Comparison of ENCODE assay signal across 1 cellular context in the genomic region with DNA sequence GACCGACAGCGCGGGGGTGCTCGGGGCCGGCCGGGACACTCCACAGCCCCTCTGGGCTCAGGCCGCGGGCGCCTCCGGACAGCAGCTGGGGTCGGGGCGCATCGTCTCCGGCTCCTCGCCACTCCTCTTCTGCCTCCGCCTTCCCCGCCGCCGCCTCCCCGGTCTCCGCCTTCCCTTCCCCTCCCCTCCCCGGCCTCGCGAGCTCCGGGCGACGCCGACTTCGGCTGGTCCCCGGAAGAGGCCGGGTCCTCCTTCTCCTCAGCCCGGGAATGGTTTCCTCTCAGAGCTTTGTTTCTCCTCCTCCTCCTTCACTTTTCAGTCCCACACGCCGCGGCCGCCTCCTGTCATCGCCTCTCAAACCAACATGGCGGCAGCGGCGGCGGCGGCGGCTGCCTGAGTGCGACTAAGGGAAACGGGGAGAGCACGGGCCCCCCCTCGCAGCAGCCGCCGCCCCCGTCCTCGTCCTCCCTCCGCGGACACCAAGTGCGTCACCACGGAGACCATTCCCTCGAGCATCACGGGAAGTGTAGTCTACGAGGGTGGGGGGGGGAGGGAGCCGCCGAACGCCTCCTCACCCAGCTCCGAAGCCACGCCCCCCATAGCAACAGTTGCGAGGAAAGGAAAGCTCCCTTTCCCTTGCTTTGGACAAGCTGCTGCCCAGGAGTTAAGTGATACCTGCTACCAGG.
A peak's percentile ranks its signal among the peaks of the same experiment; 100 is the strongest.
TF ChIP-seq lines count a peak whose summit lies in the region.

A gene with protein sequence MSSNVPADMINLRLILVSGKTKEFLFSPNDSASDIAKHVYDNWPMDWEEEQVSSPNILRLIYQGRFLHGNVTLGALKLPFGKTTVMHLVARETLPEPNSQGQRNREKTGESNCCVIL (minus strand): TSS at position 405 of the 686 bp plus-strand sequence. CDS start 1,079 bp downstream, outside the sequence.

TF ChIP-seq in HepG2, 621 proteins besides CTCF, POLR2A, EP300 and RAD21 (continued from another document):
- TF ChIP-seq, protein P1, sequence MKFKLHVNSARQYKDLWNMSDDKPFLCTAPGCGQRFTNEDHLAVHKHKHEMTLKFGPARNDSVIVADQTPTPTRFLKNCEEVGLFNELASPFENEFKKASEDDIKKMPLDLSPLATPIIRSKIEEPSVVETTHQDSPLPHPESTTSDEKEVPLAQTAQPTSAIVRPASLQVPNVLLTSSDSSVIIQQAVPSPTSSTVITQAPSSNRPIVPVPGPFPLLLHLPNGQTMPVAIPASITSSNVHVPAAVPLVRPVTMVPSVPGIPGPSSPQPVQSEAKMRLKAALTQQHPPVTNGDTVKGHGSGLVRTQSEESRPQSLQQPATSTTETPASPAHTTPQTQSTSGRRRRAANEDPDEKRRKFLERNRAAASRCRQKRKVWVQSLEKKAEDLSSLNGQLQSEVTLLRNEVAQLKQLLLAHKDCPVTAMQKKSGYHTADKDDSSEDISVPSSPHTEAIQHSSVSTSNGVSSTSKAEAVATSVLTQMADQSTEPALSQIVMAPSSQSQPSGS (CRISPR knock-in tag; IDR thresholded peaks at IDR 0.05): no peak
- TF ChIP-seq, protein P2, sequence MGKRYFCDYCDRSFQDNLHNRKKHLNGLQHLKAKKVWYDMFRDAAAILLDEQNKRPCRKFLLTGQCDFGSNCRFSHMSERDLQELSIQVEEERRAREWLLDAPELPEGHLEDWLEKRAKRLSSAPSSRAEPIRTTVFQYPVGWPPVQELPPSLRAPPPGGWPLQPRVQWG (CRISPR knock-in tag; IDR thresholded peaks at IDR 0.05; ENCODE audit: borderline replicate concordance, low read depth): no peak
- peak; percentile 67; the same call in 1 of the 2 replicates for TF ChIP-seq ELF1 (CRISPR knock-in tag; IDR thresholded peaks at IDR 0.05)
- TF ChIP-seq SNAI1 (CRISPR knock-in tag; IDR thresholded peaks at IDR 0.05; ENCODE audit: borderline replicate concordance): 0 out of 2 replicates have a peak, but pooled peaks have one; percentile 50
- TF ChIP-seq, protein P3, sequence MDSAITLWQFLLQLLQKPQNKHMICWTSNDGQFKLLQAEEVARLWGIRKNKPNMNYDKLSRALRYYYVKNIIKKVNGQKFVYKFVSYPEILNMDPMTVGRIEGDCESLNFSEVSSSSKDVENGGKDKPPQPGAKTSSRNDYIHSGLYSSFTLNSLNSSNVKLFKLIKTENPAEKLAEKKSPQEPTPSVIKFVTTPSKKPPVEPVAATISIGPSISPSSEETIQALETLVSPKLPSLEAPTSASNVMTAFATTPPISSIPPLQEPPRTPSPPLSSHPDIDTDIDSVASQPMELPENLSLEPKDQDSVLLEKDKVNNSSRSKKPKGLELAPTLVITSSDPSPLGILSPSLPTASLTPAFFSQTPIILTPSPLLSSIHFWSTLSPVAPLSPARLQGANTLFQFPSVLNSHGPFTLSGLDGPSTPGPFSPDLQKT (CRISPR knock-in tag; IDR thresholded peaks at IDR 0.05; ENCODE audit: borderline replicate concordance): no peak
- TF ChIP-seq PHF20 (CRISPR knock-in tag; IDR thresholded peaks at IDR 0.05): peak; percentile 59; the same call in 1 of the 2 replicates
- TF ChIP-seq ZNF44 (CRISPR knock-in tag; IDR thresholded peaks at IDR 0.05): no peak
- TF ChIP-seq, protein P4, sequence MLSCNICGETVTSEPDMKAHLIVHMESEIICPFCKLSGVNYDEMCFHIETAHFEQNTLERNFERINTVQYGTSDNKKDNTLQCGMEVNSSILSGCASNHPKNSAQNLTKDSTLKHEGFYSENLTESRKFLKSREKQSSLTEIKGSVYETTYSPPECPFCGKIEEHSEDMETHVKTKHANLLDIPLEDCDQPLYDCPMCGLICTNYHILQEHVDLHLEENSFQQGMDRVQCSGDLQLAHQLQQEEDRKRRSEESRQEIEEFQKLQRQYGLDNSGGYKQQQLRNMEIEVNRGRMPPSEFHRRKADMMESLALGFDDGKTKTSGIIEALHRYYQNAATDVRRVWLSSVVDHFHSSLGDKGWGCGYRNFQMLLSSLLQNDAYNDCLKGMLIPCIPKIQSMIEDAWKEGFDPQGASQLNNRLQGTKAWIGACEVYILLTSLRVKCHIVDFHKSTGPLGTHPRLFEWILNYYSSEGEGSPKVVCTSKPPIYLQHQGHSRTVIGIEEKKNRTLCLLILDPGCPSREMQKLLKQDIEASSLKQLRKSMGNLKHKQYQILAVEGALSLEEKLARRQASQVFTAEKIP (CRISPR knock-in tag; IDR thresholded peaks at IDR 0.05; ENCODE audit: borderline replicate concordance): no peak
- TF ChIP-seq ZSCAN20 (CRISPR knock-in tag; IDR thresholded peaks at IDR 0.05; ENCODE audit: borderline replicate concordance): no peak
- 0 out of 2 replicates have a peak, but pooled peaks have one; percentile 33 for TF ChIP-seq CAMTA2 (CRISPR knock-in tag; IDR thresholded peaks at IDR 0.05; ENCODE audit: borderline replicate concordance)
- no peak for TF ChIP-seq ZNF354B (CRISPR knock-in tag; IDR thresholded peaks at IDR 0.05)
- TF ChIP-seq, protein P5, sequence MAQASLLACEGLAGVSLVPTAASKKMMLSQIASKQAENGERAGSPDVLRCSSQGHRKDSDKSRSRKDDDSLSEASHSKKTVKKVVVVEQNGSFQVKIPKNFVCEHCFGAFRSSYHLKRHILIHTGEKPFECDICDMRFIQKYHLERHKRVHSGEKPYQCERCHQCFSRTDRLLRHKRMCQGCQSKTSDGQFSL (CRISPR knock-in tag; IDR thresholded peaks at IDR 0.05): peak; percentile 97
- no peak for TF ChIP-seq ZNF879 (CRISPR knock-in tag; IDR thresholded peaks at IDR 0.05)
- no peak for TF ChIP-seq NR2F6 (IDR thresholded peaks at IDR 0.05)
- TF ChIP-seq NR2F6 (CRISPR knock-in tag; IDR thresholded peaks at IDR 0.05): no peak
- no peak for TF ChIP-seq ZNF101 (CRISPR knock-in tag; IDR thresholded peaks at IDR 0.05; ENCODE audit: borderline replicate concordance, low read depth)
- TF ChIP-seq, protein P6, sequence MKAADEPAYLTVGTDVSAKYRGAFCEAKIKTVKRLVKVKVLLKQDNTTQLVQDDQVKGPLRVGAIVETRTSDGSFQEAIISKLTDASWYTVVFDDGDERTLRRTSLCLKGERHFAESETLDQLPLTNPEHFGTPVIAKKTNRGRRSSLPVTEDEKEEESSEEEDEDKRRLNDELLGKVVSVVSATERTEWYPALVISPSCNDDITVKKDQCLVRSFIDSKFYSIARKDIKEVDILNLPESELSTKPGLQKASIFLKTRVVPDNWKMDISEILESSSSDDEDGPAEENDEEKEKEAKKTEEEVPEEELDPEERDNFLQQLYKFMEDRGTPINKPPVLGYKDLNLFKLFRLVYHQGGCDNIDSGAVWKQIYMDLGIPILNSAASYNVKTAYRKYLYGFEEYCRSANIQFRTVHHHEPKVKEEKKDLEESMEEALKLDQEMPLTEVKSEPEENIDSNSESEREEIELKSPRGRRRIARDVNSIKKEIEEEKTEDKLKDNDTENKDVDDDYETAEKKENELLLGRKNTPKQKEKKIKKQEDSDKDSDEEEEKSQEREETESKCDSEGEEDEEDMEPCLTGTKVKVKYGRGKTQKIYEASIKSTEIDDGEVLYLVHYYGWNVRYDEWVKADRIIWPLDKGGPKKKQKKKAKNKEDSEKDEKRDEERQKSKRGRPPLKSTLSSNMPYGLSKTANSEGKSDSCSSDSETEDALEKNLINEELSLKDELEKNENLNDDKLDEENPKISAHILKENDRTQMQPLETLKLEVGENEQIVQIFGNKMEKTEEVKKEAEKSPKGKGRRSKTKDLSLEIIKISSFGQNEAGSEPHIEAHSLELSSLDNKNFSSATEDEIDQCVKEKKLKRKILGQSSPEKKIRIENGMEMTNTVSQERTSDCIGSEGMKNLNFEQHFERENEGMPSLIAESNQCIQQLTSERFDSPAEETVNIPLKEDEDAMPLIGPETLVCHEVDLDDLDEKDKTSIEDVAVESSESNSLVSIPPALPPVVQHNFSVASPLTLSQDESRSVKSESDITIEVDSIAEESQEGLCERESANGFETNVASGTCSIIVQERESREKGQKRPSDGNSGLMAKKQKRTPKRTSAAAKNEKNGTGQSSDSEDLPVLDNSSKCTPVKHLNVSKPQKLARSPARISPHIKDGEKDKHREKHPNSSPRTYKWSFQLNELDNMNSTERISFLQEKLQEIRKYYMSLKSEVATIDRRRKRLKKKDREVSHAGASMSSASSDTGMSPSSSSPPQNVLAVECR (CRISPR knock-in tag; IDR thresholded peaks at IDR 0.05; ENCODE audit: borderline replicate concordance): peak; percentile 69; the same call in 1 of the 2 replicates
- TF ChIP-seq GABPA (IDR thresholded peaks at IDR 0.05; ENCODE audit: low read depth, low read length): peak; percentile 28; the same call in 1 of the 2 replicates
- peak; percentile 72 for TF ChIP-seq GABPA (CRISPR knock-in tag; IDR thresholded peaks at IDR 0.05; ENCODE audit: low read depth)
- TF ChIP-seq ZNF670 (CRISPR knock-in tag; IDR thresholded peaks at IDR 0.05; ENCODE audit: borderline replicate concordance): peak; percentile 40; the same call in 1 of the 2 replicates
- TF ChIP-seq, protein P7, sequence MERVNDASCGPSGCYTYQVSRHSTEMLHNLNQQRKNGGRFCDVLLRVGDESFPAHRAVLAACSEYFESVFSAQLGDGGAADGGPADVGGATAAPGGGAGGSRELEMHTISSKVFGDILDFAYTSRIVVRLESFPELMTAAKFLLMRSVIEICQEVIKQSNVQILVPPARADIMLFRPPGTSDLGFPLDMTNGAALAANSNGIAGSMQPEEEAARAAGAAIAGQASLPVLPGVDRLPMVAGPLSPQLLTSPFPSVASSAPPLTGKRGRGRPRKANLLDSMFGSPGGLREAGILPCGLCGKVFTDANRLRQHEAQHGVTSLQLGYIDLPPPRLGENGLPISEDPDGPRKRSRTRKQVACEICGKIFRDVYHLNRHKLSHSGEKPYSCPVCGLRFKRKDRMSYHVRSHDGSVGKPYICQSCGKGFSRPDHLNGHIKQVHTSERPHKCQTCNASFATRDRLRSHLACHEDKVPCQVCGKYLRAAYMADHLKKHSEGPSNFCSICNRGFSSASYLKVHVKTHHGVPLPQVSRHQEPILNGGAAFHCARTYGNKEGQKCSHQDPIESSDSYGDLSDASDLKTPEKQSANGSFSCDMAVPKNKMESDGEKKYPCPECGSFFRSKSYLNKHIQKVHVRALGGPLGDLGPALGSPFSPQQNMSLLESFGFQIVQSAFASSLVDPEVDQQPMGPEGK (CRISPR knock-in tag; IDR thresholded peaks at IDR 0.05): peak; percentile 99
- TF ChIP-seq, protein P8, sequence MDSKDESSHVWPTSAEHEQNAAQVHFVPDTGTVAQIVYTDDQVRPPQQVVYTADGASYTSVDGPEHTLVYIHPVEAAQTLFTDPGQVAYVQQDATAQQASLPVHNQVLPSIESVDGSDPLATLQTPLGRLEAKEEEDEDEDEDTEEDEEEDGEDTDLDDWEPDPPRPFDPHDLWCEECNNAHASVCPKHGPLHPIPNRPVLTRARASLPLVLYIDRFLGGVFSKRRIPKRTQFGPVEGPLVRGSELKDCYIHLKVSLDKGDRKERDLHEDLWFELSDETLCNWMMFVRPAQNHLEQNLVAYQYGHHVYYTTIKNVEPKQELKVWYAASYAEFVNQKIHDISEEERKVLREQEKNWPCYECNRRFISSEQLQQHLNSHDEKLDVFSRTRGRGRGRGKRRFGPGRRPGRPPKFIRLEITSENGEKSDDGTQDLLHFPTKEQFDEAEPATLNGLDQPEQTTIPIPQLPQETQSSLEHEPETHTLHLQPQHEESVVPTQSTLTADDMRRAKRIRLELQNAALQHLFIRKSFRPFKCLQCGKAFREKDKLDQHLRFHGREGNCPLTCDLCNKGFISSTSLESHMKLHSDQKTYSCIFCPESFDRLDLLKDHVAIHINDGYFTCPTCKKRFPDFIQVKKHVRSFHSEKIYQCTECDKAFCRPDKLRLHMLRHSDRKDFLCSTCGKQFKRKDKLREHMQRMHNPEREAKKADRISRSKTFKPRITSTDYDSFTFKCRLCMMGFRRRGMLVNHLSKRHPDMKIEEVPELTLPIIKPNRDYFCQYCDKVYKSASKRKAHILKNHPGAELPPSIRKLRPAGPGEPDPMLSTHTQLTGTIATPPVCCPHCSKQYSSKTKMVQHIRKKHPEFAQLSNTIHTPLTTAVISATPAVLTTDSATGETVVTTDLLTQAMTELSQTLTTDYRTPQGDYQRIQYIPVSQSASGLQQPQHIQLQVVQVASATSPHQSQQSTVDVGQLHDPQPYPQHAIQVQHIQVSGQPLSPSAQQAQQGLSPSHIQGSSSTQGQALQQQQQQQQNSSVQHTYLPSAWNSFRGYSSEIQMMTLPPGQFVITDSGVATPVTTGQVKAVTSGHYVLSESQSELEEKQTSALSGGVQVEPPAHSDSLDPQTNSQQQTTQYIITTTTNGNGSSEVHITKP (CRISPR knock-in tag; IDR thresholded peaks at IDR 0.05; ENCODE audit: low read depth): 0 out of 2 replicates have a peak, but pooled peaks have one; percentile 43
- TF ChIP-seq, protein P9, sequence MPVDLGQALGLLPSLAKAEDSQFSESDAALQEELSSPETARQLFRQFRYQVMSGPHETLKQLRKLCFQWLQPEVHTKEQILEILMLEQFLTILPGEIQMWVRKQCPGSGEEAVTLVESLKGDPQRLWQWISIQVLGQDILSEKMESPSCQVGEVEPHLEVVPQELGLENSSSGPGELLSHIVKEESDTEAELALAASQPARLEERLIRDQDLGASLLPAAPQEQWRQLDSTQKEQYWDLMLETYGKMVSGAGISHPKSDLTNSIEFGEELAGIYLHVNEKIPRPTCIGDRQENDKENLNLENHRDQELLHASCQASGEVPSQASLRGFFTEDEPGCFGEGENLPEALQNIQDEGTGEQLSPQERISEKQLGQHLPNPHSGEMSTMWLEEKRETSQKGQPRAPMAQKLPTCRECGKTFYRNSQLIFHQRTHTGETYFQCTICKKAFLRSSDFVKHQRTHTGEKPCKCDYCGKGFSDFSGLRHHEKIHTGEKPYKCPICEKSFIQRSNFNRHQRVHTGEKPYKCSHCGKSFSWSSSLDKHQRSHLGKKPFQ (CRISPR knock-in tag; IDR thresholded peaks at IDR 0.05; ENCODE audit: insufficient replicate concordance): peak; percentile 53
